ENCODE assay signal across 8 cellular contexts in the genomic region with DNA sequence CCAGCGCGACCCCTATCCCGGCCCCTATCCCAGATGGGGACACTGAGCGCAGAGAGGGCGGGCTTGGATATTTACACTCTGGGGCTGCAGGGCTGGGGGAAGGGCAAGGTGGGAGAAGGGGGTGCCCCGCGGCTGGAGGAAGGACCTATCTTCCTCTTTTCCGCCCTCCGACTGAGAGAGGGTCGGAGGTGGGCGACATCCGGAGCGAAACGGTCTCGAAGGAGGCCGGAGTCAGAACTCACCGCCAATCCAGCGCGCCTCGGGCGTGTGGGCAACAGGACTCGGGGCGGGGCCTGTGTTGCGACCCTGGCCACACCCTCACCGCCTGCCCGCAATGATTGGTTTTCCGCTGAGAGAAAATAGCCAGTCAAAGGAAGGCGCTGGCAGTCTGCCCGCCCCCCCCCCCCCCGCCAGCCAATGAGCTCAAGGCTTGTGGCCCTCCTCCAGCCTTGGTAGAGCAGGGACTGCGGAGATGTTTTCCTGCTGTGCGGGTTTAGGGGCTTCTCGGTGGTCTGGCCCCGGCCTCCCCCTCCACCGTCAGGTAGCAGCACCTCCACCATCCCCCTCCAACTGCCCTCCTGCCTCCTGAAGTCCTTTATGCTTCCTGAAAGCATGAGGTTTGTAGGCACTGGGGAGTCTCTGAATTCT. TPM values are rescaled to one million over a fixed set of nuclear protein-coding genes. Genes with fewer than 3 reads are reported as not detected.
DNase-seq lines count a peak whose midpoint lies in the region; ATAC-seq and TF ChIP-seq lines count a peak whose summit lies in the region.

A gene with protein sequence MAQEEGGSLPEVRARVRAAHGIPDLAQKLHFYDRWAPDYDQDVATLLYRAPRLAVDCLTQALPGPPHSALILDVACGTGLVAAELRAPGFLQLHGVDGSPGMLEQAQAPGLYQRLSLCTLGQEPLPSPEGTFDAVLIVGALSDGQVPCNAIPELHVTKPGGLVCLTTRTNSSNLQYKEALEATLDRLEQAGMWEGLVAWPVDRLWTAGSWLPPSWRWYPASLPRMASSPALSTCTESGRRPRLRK (minus strand): TSS at position 269 of the 648 bp plus-strand sequence. CDS start 376 bp downstream, outside the sequence.

- H3K4me3 ChIP-seq in AG04450 (ENCODE audit: low read depth, low read length): peak within 1 kb of the TSS; percentile 75
- H3K4me3 ChIP-seq in cardiac fibroblast (replicated peaks in 1 of 2; ENCODE audit: low read depth in 2 of 2, low read length in 2 of 2): peak within 1 kb of the TSS; percentile 69

- H3K27ac Mint-ChIP-seq in WTC11: peak within 1 kb of the TSS; percentile 87

- POLR2A ChIA-PET in AG04450 (lab: Yijun Ruan, JAX): interaction anchor here (0.5 to 1.3 kb wide), 6 partner anchors 8 to 215 kb away, joined by 3 to 7 read pairs (median 5); no protein-coding TSS in a partner anchor
- POLR2A ChIA-PET in WTC11 (lab: Charles Lee): interaction anchor here (0.5 to 3.8 kb wide), 7 partner anchors 10 to 104 kb away, joined by 3 to 31 read pairs (median 11); partner anchors contain the start of genes ABHD11 and CLDN4

- no peaks in the 10 kb centered on the region; the same call in 1 of the 2 replicates for H3K9me3 ChIP-seq in AG04450 (ENCODE audit: control insufficient read depth, insufficient read depth, low read length)

- peak within 1 kb of the TSS; percentile 47 for H3K27ac ChIP-seq in AG04450 (ENCODE audit: low read depth, low read length)

- no peaks in the 10 kb centered on the region; the same call in 1 of the 2 replicates for H3K27me3 Mint-ChIP-seq in WTC11 (ENCODE audit: low read depth)

- H3K4me1 Mint-ChIP-seq in WTC11: peaks cover 32% of the 10 kb centered on the region

- no peaks in the 10 kb centered on the region for H3K27me3 ChIP-seq in AG04450 (ENCODE audit: control insufficient read depth, insufficient read depth, low read length)

- TF ChIP-seq CTCF in AG04450 (IDR thresholded peaks at IDR 0.05; ENCODE audit: low read depth, low read length) (no peak), WTC11 (IDR thresholded peaks at IDR 0.05) (no peak), cardiac fibroblast (IDR thresholded peaks at IDR 0.05; ENCODE audit: low read depth, low read length) (no peak)

- DNase-seq in AG04450 (ENCODE audit: low read depth, low spot score) (peak; percentile 76), NCI-H2196 treated with DMSO at 0.1 percent for 48 hours (lab: John Stamatoyannopoulos, UW; ENCODE audit: unreplicated experiment) (peak; percentile 89), WTC11 (ENCODE audit: low spot score) (peak; percentile 96), cardiac fibroblast (ENCODE audit: low read depth in 2 of 2) (peak; percentile 91 to 94), islet precursor cell (peak; percentile 99)
- peak; percentile 84 for DNase-seq in stimulated activated CD4-positive, alpha-beta T cell treated with anti-CD3 and anti-CD28 coated beads, Interleukin-12 subunit alpha, Interleukin-12 subunit beta, amount 100 ng/mL, for 4 hours

- peak; percentile 94 for ATAC-seq in GM18907 (IDR thresholded peaks at IDR 0.05; ENCODE audit: unreplicated experiment)
- peak; percentile 90 for ATAC-seq in HG03139 (IDR thresholded peaks at IDR 0.05; ENCODE audit: unreplicated experiment)
- peak; percentile 93 for ATAC-seq in WTC11

- H3K9me3 Mint-ChIP-seq in WTC11: no peaks in the 10 kb centered on the region

- H3K36me3 Mint-ChIP-seq in WTC11: no peaks in the 10 kb centered on the region

- CTCF ChIA-PET in AG04450 (lab: Charles Lee): interaction anchor here (1.3 to 1.6 kb wide), 3 partner anchors 8 to 30 kb away, joined by 4 to 9 read pairs (median 4); no protein-coding TSS in a partner anchor
- CTCF ChIA-PET in WTC11 (lab: Charles Lee): interaction anchor here (0.6 to 4.6 kb wide), 17 partner anchors 8 to 286 kb away, joined by 3 to 68 read pairs (median 3); partner anchors contain the start of genes CLDN4 and MLXIPL

- H3K4me3 Mint-ChIP-seq in WTC11: peak within 1 kb of the TSS; percentile 80

TF ChIP-seq in WTC11, 78 proteins besides CTCF, POLR2A, EP300 and RAD21:
- TF ChIP-seq, protein P1, sequence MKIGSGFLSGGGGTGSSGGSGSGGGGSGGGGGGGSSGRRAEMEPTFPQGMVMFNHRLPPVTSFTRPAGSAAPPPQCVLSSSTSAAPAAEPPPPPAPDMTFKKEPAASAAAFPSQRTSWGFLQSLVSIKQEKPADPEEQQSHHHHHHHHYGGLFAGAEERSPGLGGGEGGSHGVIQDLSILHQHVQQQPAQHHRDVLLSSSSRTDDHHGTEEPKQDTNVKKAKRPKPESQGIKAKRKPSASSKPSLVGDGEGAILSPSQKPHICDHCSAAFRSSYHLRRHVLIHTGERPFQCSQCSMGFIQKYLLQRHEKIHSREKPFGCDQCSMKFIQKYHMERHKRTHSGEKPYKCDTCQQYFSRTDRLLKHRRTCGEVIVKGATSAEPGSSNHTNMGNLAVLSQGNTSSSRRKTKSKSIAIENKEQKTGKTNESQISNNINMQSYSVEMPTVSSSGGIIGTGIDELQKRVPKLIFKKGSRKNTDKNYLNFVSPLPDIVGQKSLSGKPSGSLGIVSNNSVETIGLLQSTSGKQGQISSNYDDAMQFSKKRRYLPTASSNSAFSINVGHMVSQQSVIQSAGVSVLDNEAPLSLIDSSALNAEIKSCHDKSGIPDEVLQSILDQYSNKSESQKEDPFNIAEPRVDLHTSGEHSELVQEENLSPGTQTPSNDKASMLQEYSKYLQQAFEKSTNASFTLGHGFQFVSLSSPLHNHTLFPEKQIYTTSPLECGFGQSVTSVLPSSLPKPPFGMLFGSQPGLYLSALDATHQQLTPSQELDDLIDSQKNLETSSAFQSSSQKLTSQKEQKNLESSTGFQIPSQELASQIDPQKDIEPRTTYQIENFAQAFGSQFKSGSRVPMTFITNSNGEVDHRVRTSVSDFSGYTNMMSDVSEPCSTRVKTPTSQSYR (CRISPR knock-in tag; IDR thresholded peaks at IDR 0.05): peak; percentile 77; the same call in 1 of the 2 replicates
- TF ChIP-seq ZNF396 (CRISPR knock-in tag; IDR thresholded peaks at IDR 0.05; ENCODE audit: borderline replicate concordance) (no peak), HMGXB4 (CRISPR knock-in tag; IDR thresholded peaks at IDR 0.05) (0 out of 2 replicates have a peak, but pooled peaks have one; percentile 43), ESRRA (CRISPR knock-in tag; IDR thresholded peaks at IDR 0.05; ENCODE audit: borderline replicate concordance) (no peak), FOXK1 (CRISPR knock-in tag; IDR thresholded peaks at IDR 0.05) (0 out of 2 replicates have a peak, but pooled peaks have one; percentile 45), SP1 (CRISPR knock-in tag; conservative IDR thresholded peaks at IDR 0.05) (peak; percentile 75), NFYB (CRISPR knock-in tag; conservative IDR thresholded peaks at IDR 0.05; ENCODE audit: low read depth) (peak; percentile 63), HMGA2 (CRISPR knock-in tag; IDR thresholded peaks at IDR 0.05) (no peak)

RNA-seq across cellular contexts. Expression of the gene that starts here (rescaled TPM):
- 2.6 and 4.4 TPM in 2 replicates for polyA plus RNA-seq in AG04450 (2011; rRNA removed)
- polyA minus RNA-seq in AG04450 (2011; rRNA and poly(A)+ RNA removed): 1.4 and 2.5 TPM in 2 replicates
- 4.3 to 7.7 TPM (median 6.6 TPM) in 3 replicates for total RNA-seq in WTC11 (2021)

Comparison
In these comparisons a context has a peak if more than half of its experiments do, and no peak if none do; other contexts are left out.
1. Peak in every context shown above with its lines: DNase-seq, ATAC-seq, H3K4me3 ChIP-seq and H3K27ac ChIP-seq.